8 cellular contexts compared by ENCODE assay signal in genomic region chr15:50907866-50908208, GRCh38. TPM values are rescaled to one million over a fixed set of nuclear protein-coding genes. Genes with fewer than 3 reads are reported as not detected.
DNase-seq lines count a peak whose midpoint lies in the region; ATAC-seq lines count a peak whose summit lies in the region.

No MANE protein-coding gene starts in this region.

- DNase-seq in Caki2 (ENCODE audit: low read depth) (peak; percentile 49), LoVo (ENCODE audit: low spot score) (peak; percentile 52), mesenchymal stem cell (peak; percentile 61), GOT3 (lab: John Stamatoyannopoulos, UW) (no peak)
- peak; percentile 33 for DNase-seq in activated CD4-positive, alpha-beta T cell treated with anti-CD3 and anti-CD28 coated beads for 1 hour
- peak; percentile 42 to 80 for DNase-seq in stimulated activated effector memory CD8-positive, alpha-beta T cell treated with anti-CD3 and anti-CD28 coated beads, Interleukin-12 subunit alpha, Interleukin-12 subunit beta, amount 100 ng/mL, for 72 hours (ENCODE audit: low spot score in 2 of 2)

- peak overlapping the region; percentile 91 to 94 for H3K18ac ChIP-seq in mesenchymal stem cell (ENCODE audit: low read depth in 1 of 2, low read length in 2 of 2)

- peak overlapping the region; percentile 84 for H3K4me3 Mint-ChIP-seq in stimulated activated effector memory CD8-positive, alpha-beta T cell treated with anti-CD3 and anti-CD28 coated beads, Interleukin-12 subunit alpha, Interleukin-12 subunit beta, amount 100 ng/mL, for 72 hours

- H3K9me3 ChIP-seq in duodenal mucosa (ENCODE audit: control insufficient read depth in 1 of 2, low read length in 2 of 2) (no peaks in the 10 kb centered on the region), mesenchymal stem cell (ENCODE audit: control insufficient read depth, low read length) (no peaks in the 10 kb centered on the region)

- peak overlapping the region; percentile 99 for H2AFZ ChIP-seq in mesenchymal stem cell (ENCODE audit: low read depth, low read length)

- H3K9me3 Mint-ChIP-seq in stimulated activated effector memory CD8-positive, alpha-beta T cell treated with anti-CD3 and anti-CD28 coated beads, Interleukin-12 subunit alpha, Interleukin-12 subunit beta, amount 100 ng/mL, for 72 hours, result no peaks in the 10 kb centered on the region

- peak overlapping the region; percentile 98 for H3K4me2 ChIP-seq in mesenchymal stem cell (ENCODE audit: low read length, poor library complexity, severe bottlenecking)

- no peak overlapping the region for H3K14ac ChIP-seq in mesenchymal stem cell (ENCODE audit: low read length in 2 of 2)

- no peaks in the 10 kb centered on the region for H3K27me3 ChIP-seq in duodenal mucosa (ENCODE audit: control insufficient read depth in 1 of 2, insufficient read depth in 2 of 2, low read length in 2 of 2)
- H3K27me3 ChIP-seq in mesenchymal stem cell (ENCODE audit: control insufficient read depth in 1 of 2, insufficient read depth in 1 of 2, low read length in 2 of 2), result no peaks in the 10 kb centered on the region

- peaks cover 22% of the 10 kb centered on the region for H3K4me1 Mint-ChIP-seq in stimulated activated effector memory CD8-positive, alpha-beta T cell treated with anti-CD3 and anti-CD28 coated beads, Interleukin-12 subunit alpha, Interleukin-12 subunit beta, amount 100 ng/mL, for 72 hours

- no peak overlapping the region for H2BK5ac ChIP-seq in mesenchymal stem cell (ENCODE audit: low read depth, low read length, poor library complexity, severe bottlenecking)

- H3K9ac ChIP-seq in duodenal mucosa (ENCODE audit: low read depth in 1 of 2, low read length in 2 of 2) (peak overlapping the region; percentile 85 to 94), mesenchymal stem cell (ENCODE audit: low read length) (peak overlapping the region; percentile 98)

- peak overlapping the region; percentile 98 for H3K27ac Mint-ChIP-seq in stimulated activated effector memory CD8-positive, alpha-beta T cell treated with anti-CD3 and anti-CD28 coated beads, Interleukin-12 subunit alpha, Interleukin-12 subunit beta, amount 100 ng/mL, for 72 hours

- H3K4ac ChIP-seq in mesenchymal stem cell (ENCODE audit: low read depth in 1 of 2, low read length in 2 of 2), result peak overlapping the region in 1 of 2 experiments; percentile 41

- peak overlapping the region; percentile 69 for H2BK15ac ChIP-seq in mesenchymal stem cell (ENCODE audit: low read depth, poor library complexity, severe bottlenecking)

- H3K4me1 ChIP-seq in duodenal mucosa (ENCODE audit: control insufficient read depth in 1 of 2, insufficient read depth in 2 of 2, low read length in 2 of 2) (peaks cover 8 to 18% of the 10 kb centered on the region in 2 donors), mesenchymal stem cell (ENCODE audit: control insufficient read depth, insufficient read depth, low read depth, low read length) (peaks cover 10% of the 10 kb centered on the region)

- H3K27ac ChIP-seq in duodenal mucosa (ENCODE audit: low read depth, low read length), result peak overlapping the region; percentile 73
- H3K27ac ChIP-seq in mesenchymal stem cell (ENCODE audit: low read length, poor library complexity, severe bottlenecking), result no peak overlapping the region

- H4K91ac ChIP-seq in mesenchymal stem cell (ENCODE audit: low read length), result peak overlapping the region; percentile 7

- peaks cover 50% of the 10 kb centered on the region for H3K36me3 Mint-ChIP-seq in stimulated activated effector memory CD8-positive, alpha-beta T cell treated with anti-CD3 and anti-CD28 coated beads, Interleukin-12 subunit alpha, Interleukin-12 subunit beta, amount 100 ng/mL, for 72 hours

- H3K23ac ChIP-seq in mesenchymal stem cell (ENCODE audit: low read length in 2 of 2), result no peak overlapping the region

- H4K8ac ChIP-seq in mesenchymal stem cell (ENCODE audit: low read length), result peak overlapping the region; percentile 85

- 0% methylated on average over 16 of the region's 24 CpGs for WGBS in mesenchymal stem cell

- H2BK120ac ChIP-seq in mesenchymal stem cell (ENCODE audit: low read depth, low read length), result peak overlapping the region; percentile 79

- peak; percentile 28 for ATAC-seq in GM21528 (IDR thresholded peaks at IDR 0.05; ENCODE audit: low FRiP score, unreplicated experiment)
- peak; percentile 63 for ATAC-seq in stimulated activated effector memory CD8-positive, alpha-beta T cell treated with anti-CD3 and anti-CD28 coated beads, Interleukin-12 subunit alpha, Interleukin-12 subunit beta, amount 100 ng/mL, for 72 hours

- H3K4me3 ChIP-seq in duodenal mucosa (ENCODE audit: low read depth in 1 of 2, low read length in 2 of 2) (peak overlapping the region; percentile 91 to 96), mesenchymal stem cell (ENCODE audit: insufficient read depth in 1 of 2, low read depth in 1 of 2, low read length in 2 of 2) (peak overlapping the region; percentile 96 to 97)

- H3K36me3 ChIP-seq in duodenal mucosa (ENCODE audit: control insufficient read depth in 1 of 2, insufficient read depth in 2 of 2, low read length in 2 of 2) (peaks cover 3 to 5% of the 10 kb centered on the region in 2 donors), mesenchymal stem cell (ENCODE audit: control insufficient read depth in 1 of 2, insufficient read depth in 2 of 2, low read depth in 1 of 2, low read length in 2 of 2) (peaks cover 0 to 10% of the 10 kb centered on the region in 2 experiments)

- H3K79me1 ChIP-seq in mesenchymal stem cell (replicated peaks; ENCODE audit: low read length, poor library complexity, severe bottlenecking), result peaks cover 11% of the 10 kb centered on the region

- no peak overlapping the region for H2AK5ac ChIP-seq in mesenchymal stem cell (ENCODE audit: low read length, severe bottlenecking)

- in situ Hi-C loops in Caki2 (cut with HindIII; ENCODE audit: low pct_unique_long_range_greater_than_20kb, low sequenced_read_pairs), result no loop called here

- peak overlapping the region in 1 of 2 experiments; percentile 18 for H2BK12ac ChIP-seq in mesenchymal stem cell (ENCODE audit: low read length in 2 of 2)

RNA-seq across cellular contexts. Expression of gene AP4E1, which starts 0.6 kb away (rescaled TPM):
- total RNA-seq in Caki2 (2014; rRNA removed; shearing (Covaris generic); ENCODE audit: low replicate concordance), result 6.5 and 7.7 TPM in 2 replicates
- 3.7 TPM for polyA plus RNA-seq in mesenchymal stem cell (2013, experiment 1 of 2)
- polyA plus RNA-seq in mesenchymal stem cell (2013, experiment 2 of 2), result 3.9 TPM
